ENCODE assay signal across 8 cellular contexts in genomic region chr1:34865981-34866761, GRCh38. TPM values are rescaled to one million over a fixed set of nuclear protein-coding genes. Genes with fewer than 3 reads are reported as not detected.
DNase-seq lines count a peak whose midpoint lies in the region; ATAC-seq and TF ChIP-seq lines count a peak whose summit lies in the region.

No MANE protein-coding gene starts in this region.

- peak; percentile 43 for TF ChIP-seq POLR2A in right lobe of liver (IDR thresholded peaks at IDR 0.05)

- H3K27me3 ChIP-seq in right lobe of liver: no peaks in the 10 kb centered on the region

- WGBS in right lobe of liver (ENCODE audit: insufficient coverage, low coverage, low lambda C conversion rate, missing lambda C conversion rate): 0% methylated on average over 18 of the region's 81 CpGs

- intact Hi-C loops in right lobe of liver (cut with DNase I): no loop called here

- peak; percentile 96 to 99 (median 97) for TF ChIP-seq CTCF in right lobe of liver (IDR thresholded peaks at IDR 0.05)

- no peaks in the 10 kb centered on the region for H3K36me3 ChIP-seq in right lobe of liver

- H3K27ac ChIP-seq in right lobe of liver: peak overlapping the region; percentile 60 to 71 (median 70)

- H3K4me1 ChIP-seq in right lobe of liver: peaks cover 0 to 7% (median 0%) of the 10 kb centered on the region in 4 donors

- H3K4me3 ChIP-seq in GM08714 (ENCODE audit: low read length): peak overlapping the region; percentile 67; the same call in 1 of the 2 replicates
- peak overlapping the region; percentile 63 to 75 (median 68) for H3K4me3 ChIP-seq in right lobe of liver

- DNase-seq in NCI-H2196 treated with DMSO at 0.1 percent for 48 hours (lab: John Stamatoyannopoulos, UW; ENCODE audit: unreplicated experiment) (peak; percentile 60), dermis blood vessel endothelial cell (peak; percentile 77), right lobe of liver (peak; percentile 84 to 89 (median 89))
- peak; percentile 95 to 96 for DNase-seq in activated CD4-positive, alpha-beta T cell treated with anti-CD3 and anti-CD28 coated beads, Interleukin-2, amount 50 U/mL, for 4 hours
- DNase-seq in stimulated activated CD4-positive, alpha-beta T cell treated with anti-CD3 and anti-CD28 coated beads, Interleukin-4, amount 100 ng/mL, for 24 hours: peak; percentile 94

- peak; percentile 62 for ATAC-seq in HG02623 (IDR thresholded peaks at IDR 0.05; ENCODE audit: unreplicated experiment)
- peak; percentile 81 to 91 (median 88) for ATAC-seq in right lobe of liver
- ATAC-seq in GM21367 (IDR thresholded peaks at IDR 0.05; ENCODE audit: unreplicated experiment): no peak

- H3K9me3 ChIP-seq in right lobe of liver: no peaks in the 10 kb centered on the region

RNA-seq across cellular contexts. Expression of gene SMIM12, which starts 6.6 kb away (rescaled TPM):
- total RNA-seq in dermis blood vessel endothelial cell (49.2 and 71.1 TPM in 2 replicates), right lobe of liver (10 to 100 TPM; 30.5 to 45.7 (median 32.2) TPM)
